11 cellular contexts compared by ENCODE assay signal in the genomic region with DNA sequence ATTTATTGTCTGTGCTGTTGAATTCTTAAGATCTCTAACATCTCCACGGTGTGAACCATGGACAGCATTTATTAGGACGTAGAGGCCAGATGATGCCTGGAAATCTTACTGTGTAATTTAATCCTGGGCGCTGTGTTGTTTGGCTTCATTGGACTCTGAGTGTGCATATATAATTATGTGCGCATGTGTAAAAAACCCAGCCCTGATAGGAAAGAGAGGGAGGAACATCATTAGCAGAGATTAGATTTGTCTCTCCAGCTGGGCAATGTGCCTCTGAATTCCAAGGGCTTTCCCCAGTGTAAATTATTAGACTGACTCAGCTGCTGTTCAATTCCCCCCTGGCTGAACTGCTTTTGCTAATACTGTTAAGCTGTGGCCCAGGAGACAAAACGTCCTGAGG. TPM values are rescaled to one million over a fixed set of nuclear protein-coding genes. Genes with fewer than 3 reads are reported as not detected.
DNase-seq lines count a peak whose midpoint lies in the region; ATAC-seq and TF ChIP-seq lines count a peak whose summit lies in the region.
"Had no signal": no experiment of that assay in that cellular context is flagged by ENCODE, and none has a peak within 500 bp of the region (broad histone marks: within the 10 kb centered on the region; RNA-seq: fewer than 3 reads in every experiment).

No MANE protein-coding gene starts in this region.

- TF ChIP-seq POLR2A in erythroblast (IDR thresholded peaks at IDR 0.05; ENCODE audit: low read length) = no peak

- DNase-seq in NCI-H1417 (lab: John Stamatoyannopoulos, UW) (peak; percentile 51 to 98 (median 83)), NCI-H526 treated with DMSO at 0.1 percent for 48 hours (lab: John Stamatoyannopoulos, UW) (peak; percentile 73), foreskin keratinocyte (peak; percentile 20 to 45), erythroblast (lab: John Stamatoyannopoulos, UW) (no peak)
- no peak for DNase-seq in activated CD8-positive, alpha-beta memory T cell treated with anti-CD3 and anti-CD28 coated beads for 24 hours
- DNase-seq: activated CD4-positive, alpha-beta T cell treated with anti-CD3 and anti-CD28 coated beads for 36 hours; midbrain; thyroid gland had no signal

- H3K9me3 ChIP-seq in subcutaneous abdominal adipose tissue (ENCODE audit: control insufficient read depth in 5 of 5, low read length in 5 of 5) = no peaks in the 10 kb centered on the region
- H3K9me3 ChIP-seq: thyroid gland had no signal

- no peak for ATAC-seq in foreskin keratinocyte
- no peak for ATAC-seq in GM21447 (IDR thresholded peaks at IDR 0.05; ENCODE audit: unreplicated experiment)
- ATAC-seq: activated CD4-positive, alpha-beta T cell treated with anti-CD3 and anti-CD28 coated beads for 36 hours; Panc1 had no signal

- H3K27ac ChIP-seq in foreskin keratinocyte (no peak overlapping the region), subcutaneous abdominal adipose tissue (ENCODE audit: low read depth, low read length) (peak overlapping the region; percentile 71)
- H3K27ac ChIP-seq: thyroid gland had no signal

- peak overlapping the region in 1 of 5 donors; percentile 26 for H3K9ac ChIP-seq in subcutaneous abdominal adipose tissue (ENCODE audit: low read length in 5 of 5)

- H3K27me3 ChIP-seq in foreskin keratinocyte (no peaks in the 10 kb centered on the region), subcutaneous abdominal adipose tissue (ENCODE audit: control insufficient read depth in 5 of 5, insufficient read depth in 4 of 5, low read length in 5 of 5) (no peaks in the 10 kb centered on the region)
- H3K27me3 ChIP-seq: thyroid gland had no signal

- peaks cover 5% of the 10 kb centered on the region for H3K4me1 ChIP-seq in foreskin keratinocyte
- peaks cover 0 to 26% (median 15%) of the 10 kb centered on the region in 5 donors for H3K4me1 ChIP-seq in subcutaneous abdominal adipose tissue (ENCODE audit: control insufficient read depth in 5 of 5, insufficient read depth in 5 of 5, low read length in 5 of 5)
- H3K4me1 ChIP-seq: thyroid gland had no signal

- H3K36me3 ChIP-seq in subcutaneous abdominal adipose tissue (ENCODE audit: control insufficient read depth in 5 of 5, insufficient read depth in 5 of 5, low read length in 5 of 5) = no peaks in the 10 kb centered on the region
- H3K36me3 ChIP-seq: thyroid gland had no signal

- H3K4me3 ChIP-seq in subcutaneous abdominal adipose tissue (ENCODE audit: low read depth in 1 of 5, low read length in 5 of 5) = no peak overlapping the region
- H3K4me3 ChIP-seq: thyroid gland had no signal

- no peak for TF ChIP-seq CTCF in foreskin keratinocyte (conservative IDR thresholded peaks at IDR 0.05)

RNA-seq across cellular contexts. Expression of a gene that starts 39.6 kb away (rescaled TPM):
- 14.5 and 15.0 TPM in 2 replicates for total RNA-seq in foreskin keratinocyte
- polyA plus RNA-seq in foreskin keratinocyte = 12.3 and 16.3 TPM in 2 replicates

Comparison
In these comparisons a context has a peak if more than half of its experiments do, and no peak if none do; other contexts are left out.
1. DNase-seq: peak in NCI-H1417 (3 of 3), NCI-H526 treated with DMSO at 0.1 percent for 48 hours (single experiment) and foreskin keratinocyte (2 of 2); none in erythroblast (0 of 2) and activated CD8-positive, alpha-beta memory T cell treated with anti-CD3 and anti-CD28 coated beads for 24 hours (single experiment).